ENCODE assay signal across 8 cellular contexts in the genomic region with DNA sequence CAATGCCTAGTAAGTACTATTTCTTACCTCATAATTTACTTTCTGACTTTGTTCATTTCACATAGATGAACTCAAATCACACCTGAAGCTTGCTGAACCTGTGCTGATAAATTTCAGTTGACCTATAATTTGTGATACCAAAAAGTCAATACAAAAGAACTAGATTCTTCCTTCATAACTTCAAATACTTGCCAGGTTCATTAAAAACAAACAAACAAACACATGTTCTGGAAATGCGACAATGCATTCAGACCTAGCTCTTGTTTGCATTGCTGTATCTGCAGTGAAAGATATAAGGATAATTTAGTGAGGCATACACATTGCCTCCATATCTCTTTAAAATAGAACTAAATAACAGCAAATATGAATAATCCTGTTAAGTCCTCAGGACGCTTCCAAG.
"Had no signal": no experiment of that assay in that cellular context is flagged by ENCODE, and none has a peak within 500 bp of the region (broad histone marks: within the 10 kb centered on the region; RNA-seq: fewer than 3 reads in every experiment).

No MANE protein-coding gene starts in this region.

- ATAC-seq: GM12878 had no signal

- FAIRE-seq: G401.6, GM12878, GM12891, GM12892, GM18507, GM19239 had no signal

- DNase-seq: GDM1, GF-D8 had no signal

- H3K4me3 ChIP-seq: GM12878 had no signal
